ENCODE assay signal across 2 cellular contexts in genomic region chr2:68526943-68527342, GRCh38. TPM values are rescaled to one million over a fixed set of nuclear protein-coding genes. Genes with fewer than 3 reads are reported as not detected.
DNase-seq lines count a peak whose midpoint lies in the region; TF ChIP-seq lines count a peak whose summit lies in the region.
"Not testable (repeated sequence)": the region's sequence is repeated elsewhere in the genome, so short reads cannot be mapped to it uniquely, and the experiment has no call there.

No MANE protein-coding gene starts in this region.

- intact Hi-C loops in posterior vena cava (cut with DNase I): not testable (repeated sequence)

- H3K9me3 Mint-ChIP-seq in endothelial cell (ENCODE audit: unreplicated experiment): not testable (repeated sequence)

- H3K27ac Mint-ChIP-seq in endothelial cell (ENCODE audit: unreplicated experiment): not testable (repeated sequence)

- not testable (repeated sequence) for H3K4me1 Mint-ChIP-seq in endothelial cell (ENCODE audit: unreplicated experiment)

- H3K36me3 Mint-ChIP-seq in endothelial cell (ENCODE audit: low read depth, unreplicated experiment): peaks cover 18% of the 10 kb centered on the region

- TF ChIP-seq CTCF in endothelial cell (IDR thresholded peaks at IDR 0.05; ENCODE audit: unreplicated experiment): not testable (repeated sequence)

- DNase-seq in endothelial cell (ENCODE audit: low spot score): not testable (repeated sequence)
- peak; percentile 71 for DNase-seq in posterior vena cava (ENCODE audit: low spot score)

- H3K27me3 Mint-ChIP-seq in endothelial cell (ENCODE audit: unreplicated experiment): not testable (repeated sequence)

- H3K4me3 Mint-ChIP-seq in endothelial cell (ENCODE audit: unreplicated experiment): peak overlapping the region; percentile 77

RNA-seq across cellular contexts. Expression of gene APLF, which starts 59.6 kb away (rescaled TPM):
- total RNA-seq in endothelial cell (ENCODE audit: unreplicated experiment): 12.9 TPM
- 1 to 10 TPM; 6.3 to 9.2 TPM for total RNA-seq in posterior vena cava

RNA-seq across cellular contexts. Expression of gene FBXO48, which starts 59.8 kb away (rescaled TPM):
- total RNA-seq in endothelial cell (ENCODE audit: unreplicated experiment): 1.6 TPM
- total RNA-seq in posterior vena cava: 1 to 10 TPM in 1 of 2 donors, under 1 TPM in 1; 0.51 to 1.3 TPM
